ENCODE assay signal across 9 cellular contexts in genomic region chrX:130878350-130879341, GRCh38. TPM values are rescaled to one million over a fixed set of nuclear protein-coding genes. Genes with fewer than 3 reads are reported as not detected.
A peak's percentile ranks its signal among the peaks of the same experiment; 100 is the strongest.
DNase-seq lines count a peak whose midpoint lies in the region; TF ChIP-seq lines count a peak whose summit lies in the region.
"Had no signal": no experiment of that assay in that cellular context is flagged by ENCODE, and none has a peak within 500 bp of the region (broad histone marks: within the 10 kb centered on the region; RNA-seq: fewer than 3 reads in every experiment).

No MANE protein-coding gene starts in this region.

- no peak overlapping the region for H3K27ac ChIP-seq in HEK293 (ENCODE audit: extremely low read depth, low read depth, low read length)
- no peak overlapping the region; a peak in 2 of 4 replicates for H3K27ac ChIP-seq in SK-N-SH (ENCODE audit: low read depth in 2 of 2, low read length in 1 of 2)
- H3K27ac ChIP-seq: hepatocyte had no signal

- H4K20me1 ChIP-seq in SK-N-SH (ENCODE audit: insufficient read depth), result no peaks in the 10 kb centered on the region

- no peak for TF ChIP-seq RAD21 in SK-N-SH (IDR thresholded peaks at IDR 0.05; ENCODE audit: low read length)

- POLR2A ChIA-PET in HEK293 (lab: Yijun Ruan, JAX), result no interaction called here
- POLR2A ChIA-PET in SK-N-SH (lab: Yijun Ruan, JAX), result no interaction called here

- peaks cover 3% of the 10 kb centered on the region for H3K9me3 ChIP-seq in HEK293 (ENCODE audit: control insufficient read depth, insufficient read depth, low read depth, low read length)
- H3K9me3 ChIP-seq in SK-N-SH, result no peaks in the 10 kb centered on the region
- H3K9me3 ChIP-seq in skeletal muscle satellite cell (replicated peaks; ENCODE audit: low read length), result no peaks in the 10 kb centered on the region

- H3K36me3 ChIP-seq in HEK293 (ENCODE audit: control insufficient read depth in 2 of 2, insufficient read depth in 1 of 2, low read length in 2 of 2) (no peaks in the 10 kb centered on the region), SK-N-SH (replicated peaks in 1 of 2; ENCODE audit: control insufficient read depth in 1 of 2, insufficient read depth in 2 of 2, low read length in 1 of 2) (no peaks in the 10 kb centered on the region), skeletal muscle satellite cell (ENCODE audit: insufficient read depth, low read length) (no peaks in the 10 kb centered on the region)

- H3K4me2 ChIP-seq in SK-N-SH (0 out of 2 replicates have a peak overlapping the region, but pooled peaks have one; percentile 27), skeletal muscle satellite cell (ENCODE audit: low read length) (peak overlapping the region; percentile 52)
- H3K4me2 ChIP-seq: hepatocyte had no signal

- no peak for TF ChIP-seq CTCF in HEK293 (tag by site-specific recombination; IDR thresholded peaks at IDR 0.05)
- TF ChIP-seq CTCF in SK-N-SH (IDR thresholded peaks at IDR 0.05), result no peak
- TF ChIP-seq CTCF in fibroblast of pulmonary artery (IDR thresholded peaks at IDR 0.05; ENCODE audit: low read length, missing control alignments), result no peak

- H3K79me2 ChIP-seq in SK-N-SH (ENCODE audit: insufficient read depth), result no peaks in the 10 kb centered on the region
- H3K79me2 ChIP-seq: hepatocyte had no signal

- H3K27me3 ChIP-seq in SK-N-SH (ENCODE audit: insufficient read depth) (no peaks in the 10 kb centered on the region), skeletal muscle satellite cell (ENCODE audit: control insufficient read depth, insufficient read depth, low read length) (no peaks in the 10 kb centered on the region)
- H3K27me3 ChIP-seq: hepatocyte had no signal

- H3K4me3 ChIP-seq in HEK293 (ENCODE audit: low read depth, low read length) (no peak overlapping the region), SK-N-SH (ENCODE audit: low read depth in 2 of 2, low read length in 1 of 2) (no peak overlapping the region), fibroblast of pulmonary artery (replicated peaks; ENCODE audit: low read depth, low read length) (no peak overlapping the region), skeletal muscle satellite cell (ENCODE audit: low read length) (no peak overlapping the region)
- H3K4me3 ChIP-seq: hepatocyte had no signal

- H3K4me1 ChIP-seq in HEK293 (ENCODE audit: control insufficient read depth, insufficient read depth, low read length) (peaks cover 5% of the 10 kb centered on the region; the same call in 1 of the 2 replicates), SK-N-SH (ENCODE audit: control insufficient read depth in 1 of 2, insufficient read depth in 2 of 2, low read depth in 1 of 2, low read length in 1 of 2) (no peaks in the 10 kb centered on the region; a peak in 2 of 4 replicates), skeletal muscle satellite cell (ENCODE audit: control insufficient read depth, insufficient read depth, low read length) (peaks cover 14% of the 10 kb centered on the region)

- no peak for TF ChIP-seq EP300 in SK-N-SH (IDR thresholded peaks at IDR 0.05; ENCODE audit: borderline replicate concordance in 1 of 2, low read depth in 1 of 2, low read length in 1 of 2)

- H2AFZ ChIP-seq in SK-N-SH (ENCODE audit: low read depth), result no peak overlapping the region
- H2AFZ ChIP-seq: hepatocyte had no signal

- DNase-seq in SK-N-SH, result no peak
- peak; percentile 91 for DNase-seq in fibroblast of pulmonary artery (ENCODE audit: low read depth)
- DNase-seq in stimulated activated naive CD4-positive, alpha-beta T cell (lab: John Stamatoyannopoulos, UW), result no peak
- no peak for DNase-seq in activated CD4-positive, CD25-positive, alpha-beta regulatory T cell (lab: John Stamatoyannopoulos, UW)
- DNase-seq in islet precursor cell, result no peak
- no peak for DNase-seq in T-helper 9 cell

- 31% methylated on average over 7 of the region's 7 CpGs for WGBS in SK-N-SH (ENCODE audit: low lambda C conversion rate)

- no peaks in the 10 kb centered on the region for H3K9me2 ChIP-seq in SK-N-SH

- CTCF ChIA-PET in HEK293 (lab: Yijun Ruan, JAX), result interaction anchor here (0.6 kb wide), 2 partner anchors 8 to 565 kb away, joined by 3 to 6 read pairs; no protein-coding TSS in a partner anchor
- CTCF ChIA-PET in SK-N-SH (lab: Yijun Ruan, JAX), result no interaction called here

- peaks cover 8% of the 10 kb centered on the region for H3F3A ChIP-seq in SK-N-SH (replicated peaks; ENCODE audit: insufficient read depth)

- no peak overlapping the region for H3K9ac ChIP-seq in SK-N-SH
- H3K9ac ChIP-seq in skeletal muscle satellite cell (ENCODE audit: low read depth, low read length), result no peak overlapping the region

TF ChIP-seq in HEK293, 187 proteins besides CTCF, POLR2A, EP300 and RAD21:
- TF ChIP-seq, protein P1, sequence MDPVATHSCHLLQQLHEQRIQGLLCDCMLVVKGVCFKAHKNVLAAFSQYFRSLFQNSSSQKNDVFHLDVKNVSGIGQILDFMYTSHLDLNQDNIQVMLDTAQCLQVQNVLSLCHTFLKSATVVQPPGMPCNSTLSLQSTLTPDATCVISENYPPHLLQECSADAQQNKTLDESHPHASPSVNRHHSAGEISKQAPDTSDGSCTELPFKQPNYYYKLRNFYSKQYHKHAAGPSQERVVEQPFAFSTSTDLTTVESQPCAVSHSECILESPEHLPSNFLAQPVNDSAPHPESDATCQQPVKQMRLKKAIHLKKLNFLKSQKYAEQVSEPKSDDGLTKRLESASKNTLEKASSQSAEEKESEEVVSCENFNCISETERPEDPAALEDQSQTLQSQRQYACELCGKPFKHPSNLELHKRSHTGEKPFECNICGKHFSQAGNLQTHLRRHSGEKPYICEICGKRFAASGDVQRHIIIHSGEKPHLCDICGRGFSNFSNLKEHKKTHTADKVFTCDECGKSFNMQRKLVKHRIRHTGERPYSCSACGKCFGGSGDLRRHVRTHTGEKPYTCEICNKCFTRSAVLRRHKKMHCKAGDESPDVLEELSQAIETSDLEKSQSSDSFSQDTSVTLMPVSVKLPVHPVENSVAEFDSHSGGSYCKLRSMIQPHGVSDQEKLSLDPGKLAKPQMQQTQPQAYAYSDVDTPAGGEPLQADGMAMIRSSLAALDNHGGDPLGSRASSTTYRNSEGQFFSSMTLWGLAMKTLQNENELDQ (tag by site-specific recombination; IDR thresholded peaks at IDR 0.05; ENCODE audit: low read depth), result no peak
- 0 out of 2 replicates have a peak, but pooled peaks have one; percentile 13 for TF ChIP-seq FEZF1 (tag by site-specific recombination; IDR thresholded peaks at IDR 0.05)
TF ChIP-seq in HEK293: peak in this region for 1.

TF ChIP-seq in SK-N-SH, 30 proteins besides CTCF, POLR2A, EP300 and RAD21 (continues in another document):
- peak; percentile 84 for TF ChIP-seq NFIC (IDR thresholded peaks at IDR 0.05; ENCODE audit: borderline replicate concordance)
- no peak for TF ChIP-seq USF1 (IDR thresholded peaks at IDR 0.05; ENCODE audit: borderline replicate concordance, low read depth)
- TF ChIP-seq TCF12 (IDR thresholded peaks at IDR 0.05), result peak; percentile 62
- no peak for TF ChIP-seq ELF1 (IDR thresholded peaks at IDR 0.05)
- TF ChIP-seq JUND (IDR thresholded peaks at IDR 0.05), result peak; percentile 51
- peak; percentile 25; the same call in 1 of the 2 replicates for TF ChIP-seq RXRA (IDR thresholded peaks at IDR 0.05; ENCODE audit: borderline replicate concordance, low read depth)
- TF ChIP-seq TAF1 (IDR thresholded peaks at IDR 0.05; ENCODE audit: borderline replicate concordance, low read depth, low read length), result no peak
- TF ChIP-seq NRF1 (IDR thresholded peaks at IDR 0.05; ENCODE audit: low read depth, low read length), result no peak
- TF ChIP-seq, protein P2, sequence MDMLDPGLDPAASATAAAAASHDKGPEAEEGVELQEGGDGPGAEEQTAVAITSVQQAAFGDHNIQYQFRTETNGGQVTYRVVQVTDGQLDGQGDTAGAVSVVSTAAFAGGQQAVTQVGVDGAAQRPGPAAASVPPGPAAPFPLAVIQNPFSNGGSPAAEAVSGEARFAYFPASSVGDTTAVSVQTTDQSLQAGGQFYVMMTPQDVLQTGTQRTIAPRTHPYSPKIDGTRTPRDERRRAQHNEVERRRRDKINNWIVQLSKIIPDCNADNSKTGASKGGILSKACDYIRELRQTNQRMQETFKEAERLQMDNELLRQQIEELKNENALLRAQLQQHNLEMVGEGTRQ (IDR thresholded peaks at IDR 0.05; ENCODE audit: borderline replicate concordance, low read depth, low read length), result no peak
- TF ChIP-seq YY1 (IDR thresholded peaks at IDR 0.05; ENCODE audit: low read depth), result no peak
- no peak for TF ChIP-seq FOXJ3 (CRISPR knock-in tag; IDR thresholded peaks at IDR 0.05)
- TF ChIP-seq TEAD4 (IDR thresholded peaks at IDR 0.05; ENCODE audit: borderline replicate concordance, insufficient read depth), result 0 out of 2 replicates have a peak, but pooled peaks have one; percentile 14
- TF ChIP-seq SIN3A (IDR thresholded peaks at IDR 0.05; ENCODE audit: borderline replicate concordance, low read depth, low read length), result no peak
- TF ChIP-seq FOSL2 (IDR thresholded peaks at IDR 0.05; ENCODE audit: borderline replicate concordance, low read depth), result peak; percentile 60
- TF ChIP-seq MXI1 (IDR thresholded peaks at IDR 0.05; ENCODE audit: low read depth, low read length), result no peak
- 0 out of 2 replicates have a peak, but pooled peaks have one; percentile 34 for TF ChIP-seq MAX (IDR thresholded peaks at IDR 0.05; ENCODE audit: low read depth)
- no peak for TF ChIP-seq SMC3 (IDR thresholded peaks at IDR 0.05; ENCODE audit: low read depth, low read length)

RNA-seq across cellular contexts. Expression of gene ENOX2, which starts 24.4 kb away (rescaled TPM):
- 8.8 and 12.8 TPM in 2 replicates for polyA plus RNA-seq in SK-N-SH (2012; rRNA removed)
- 12.2 TPM in 2 replicates for polyA plus RNA-seq in SK-N-SH (2012; cell fraction: cytosol; rRNA removed)
- 2.9 and 6.3 TPM in 2 replicates for polyA plus RNA-seq in SK-N-SH (2012; cell fraction: nucleus; rRNA removed)
- 9.4 and 12.7 TPM in 2 replicates for total RNA-seq in skeletal muscle satellite cell (2012; rRNA removed)
